9 cellular contexts compared by ENCODE assay signal in the genomic region with DNA sequence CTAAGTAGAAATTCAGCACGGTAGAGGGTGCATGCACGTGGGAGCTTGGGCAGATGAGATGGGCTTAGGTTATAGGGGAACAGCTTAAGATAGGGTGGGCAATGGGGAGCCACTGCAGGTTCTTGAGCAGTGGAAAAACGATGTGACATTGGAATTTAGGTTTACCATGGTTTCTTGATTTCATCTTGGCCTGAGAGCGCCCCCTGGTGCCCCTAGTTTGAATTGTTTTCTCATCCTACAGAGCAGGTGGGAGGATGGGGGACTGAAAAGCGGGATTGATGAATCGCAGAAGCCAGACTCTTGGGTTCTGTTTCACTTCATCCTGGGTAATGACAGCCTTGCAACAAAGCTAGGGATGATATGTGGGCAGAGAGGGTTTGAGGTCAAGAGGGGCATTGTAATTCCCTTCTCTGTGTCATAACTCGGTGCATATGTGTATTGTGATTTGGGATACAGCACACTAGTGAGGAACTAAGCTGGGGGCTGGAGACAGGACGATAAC. TPM values are rescaled to one million over a fixed set of nuclear protein-coding genes. Genes with fewer than 3 reads are reported as not detected.
DNase-seq lines count a peak whose midpoint lies in the region; ATAC-seq and TF ChIP-seq lines count a peak whose summit lies in the region.
"Had no signal": no experiment of that assay in that cellular context is flagged by ENCODE, and none has a peak within 500 bp of the region (broad histone marks: within the 10 kb centered on the region; RNA-seq: fewer than 3 reads in every experiment).

No MANE protein-coding gene starts in this region.

- no peak overlapping the region for H3K27ac ChIP-seq in psoas muscle

- WGBS in psoas muscle, 3 donors = 13 to 16% (median 15%) methylated on average over 8 of the region's 8 CpGs

- no peaks in the 10 kb centered on the region for H3K36me3 ChIP-seq in psoas muscle (ENCODE audit: insufficient read depth in 1 of 2, low read depth in 1 of 2)

- TF ChIP-seq CTCF in psoas muscle (IDR thresholded peaks at IDR 0.05) = peak; percentile 70

- intact Hi-C loops in head of caudate nucleus (cut with DNase I) = no loop called here
- intact Hi-C loops in psoas muscle (cut with DNase I) = loop anchor here in 1 of 2 donors (5.0 to 10.0 kb wide), 2 partner anchors 116 to 179 kb away; partner anchors contain the start of genes ABCG4 and CBL

- ATAC-seq in psoas muscle = peak in 2 of 4 donors; percentile 38 to 62
- ATAC-seq in HG02588 (IDR thresholded peaks at IDR 0.05; ENCODE audit: unreplicated experiment) = no peak
- no peak for ATAC-seq in GM21381 (IDR thresholded peaks at IDR 0.05; ENCODE audit: unreplicated experiment)

- H3K4me3 ChIP-seq in psoas muscle = no peak overlapping the region

- DNase-seq in DMS153 (lab: John Stamatoyannopoulos, UW) = peak; percentile 31
- peak; percentile 63 to 76 for DNase-seq in Kasumi-1 (lab: John Stamatoyannopoulos, UW)
- peak; percentile 77 for DNase-seq in SK-MEL-5 (ENCODE audit: low read depth, low spot score)
- DNase-seq in activated naive CD4-positive, alpha-beta T cell treated with Interleukin-2 at 50 U/mL for 16 hours = peak; percentile 80
- peak; percentile 47 to 95 (median 86) for DNase-seq in head of caudate nucleus
- peak; percentile 73 to 81 for DNase-seq in psoas muscle

- in situ Hi-C loops in SK-MEL-5 (cut with HindIII; ENCODE audit: low pct_unique_long_range_greater_than_20kb, low sequenced_read_pairs) = no loop called here

- H3K4me1 ChIP-seq in psoas muscle = peaks cover 4% of the 10 kb centered on the region

- H3K9me3 ChIP-seq in psoas muscle = no peaks in the 10 kb centered on the region

- no peaks in the 10 kb centered on the region for H3K27me3 ChIP-seq in psoas muscle (ENCODE audit: insufficient read depth in 3 of 3, low read length in 2 of 3)

RNA-seq across cellular contexts. Expression of gene MCAM, which starts 6.7 kb away (rescaled TPM):
- 335 and 356 TPM in 2 replicates for total RNA-seq in SK-MEL-5 (2014; rRNA removed; shearing (Covaris generic))
- 797 and 1,065 TPM in 2 replicates for polyA plus RNA-seq in SK-MEL-5 (2015; cell fraction: cytosol; rRNA removed)
- 130 and 174 TPM in 2 replicates for polyA plus RNA-seq in SK-MEL-5 (2015; cell fraction: nucleus; rRNA removed)
- 10 to 100 TPM; 24.5 to 71.1 (median 43.6) TPM for total RNA-seq in psoas muscle
- 10 to 100 TPM; 15.4 to 27.4 (median 27.3) TPM for polyA plus RNA-seq in psoas muscle

RNA-seq across cellular contexts. Expression of gene RNF26, which starts 10.7 kb away (rescaled TPM):
- 3.2 and 3.5 TPM in 2 replicates for total RNA-seq in SK-MEL-5 (2014; rRNA removed; shearing (Covaris generic))
- 33.1 and 34.7 TPM in 2 replicates for polyA plus RNA-seq in SK-MEL-5 (2015; cell fraction: cytosol; rRNA removed)
- polyA plus RNA-seq in SK-MEL-5 (2015; cell fraction: nucleus; rRNA removed) = 7.7 and 11.7 TPM in 2 replicates
- 1 to 10 TPM; 6.1 to 8.8 (median 7.5) TPM for total RNA-seq in psoas muscle
- 1 to 10 TPM; 5.8 to 8.9 (median 7.1) TPM for polyA plus RNA-seq in psoas muscle

RNA-seq across cellular contexts. Expression of gene C1QTNF5, which starts 17.1 kb away (rescaled TPM):
- not detected in 2 replicates for total RNA-seq in SK-MEL-5 (2014; rRNA removed; shearing (Covaris generic))
- polyA plus RNA-seq in SK-MEL-5 (2015; cell fraction: cytosol; rRNA removed) = not detected in 2 replicates
- polyA plus RNA-seq in SK-MEL-5 (2015; cell fraction: nucleus; rRNA removed) = not detected in 2 replicates
- total RNA-seq in psoas muscle = 10 to 100 TPM in 1 of 4 donors, 1 to 10 TPM in 3; 5.3 to 11.6 (median 8.8) TPM
- 10 to 100 TPM in 1 of 3 donors, 1 to 10 TPM in 2; 3.2 to 12.0 (median 4.7) TPM for polyA plus RNA-seq in psoas muscle
- total RNA-seq: activated CD8-positive, alpha-beta memory T cell treated with anti-CD3 and anti-CD28 coated beads for 36 hours had no signal

RNA-seq across cellular contexts. Expression of gene MFRP, which starts 22.9 kb away (rescaled TPM):
- not detected in 2 replicates for total RNA-seq in SK-MEL-5 (2014; rRNA removed; shearing (Covaris generic))
- polyA plus RNA-seq in SK-MEL-5 (2015; cell fraction: cytosol; rRNA removed) = not detected in 2 replicates
- polyA plus RNA-seq in SK-MEL-5 (2015; cell fraction: nucleus; rRNA removed) = not detected in 2 replicates
- not detected for total RNA-seq in psoas muscle
- polyA plus RNA-seq in psoas muscle = under 1 TPM in 2 of 3 donors, not detected in 1; 0.01 to 0.05 TPM
- total RNA-seq: activated CD8-positive, alpha-beta memory T cell treated with anti-CD3 and anti-CD28 coated beads for 36 hours had no signal

RNA-seq across cellular contexts. Expression of gene USP2, which starts 57.9 kb away (rescaled TPM):
- total RNA-seq in SK-MEL-5 (2014; rRNA removed; shearing (Covaris generic)) = 0.37 and 0.40 TPM in 2 replicates
- polyA plus RNA-seq in SK-MEL-5 (2015; cell fraction: cytosol; rRNA removed) = 1.6 and 3.5 TPM in 2 replicates
- 1.5 and 6.0 TPM in 2 replicates for polyA plus RNA-seq in SK-MEL-5 (2015; cell fraction: nucleus; rRNA removed)
- 100 to 1,000 TPM in 3 of 4 donors, 10 to 100 TPM in 1; 75.8 to 210 (median 156) TPM for total RNA-seq in psoas muscle
- 10 to 100 TPM; 49.0 to 76.4 (median 57.4) TPM for polyA plus RNA-seq in psoas muscle

Comparison
In these comparisons a context has a peak if more than half of its experiments do, and no peak if none do; other contexts are left out.
1. DNase-seq: peak in every context shown above with its lines; median percentile 86 in head of caudate nucleus; 80 in activated naive CD4-positive, alpha-beta T cell treated with Interleukin-2 at 50 U/mL for 16 hours; 77 in SK-MEL-5; 77 in psoas muscle; 70 in Kasumi-1; 31 in DMS153.